Comparison of ENCODE assay signal across 1 cellular context in the genomic region with DNA sequence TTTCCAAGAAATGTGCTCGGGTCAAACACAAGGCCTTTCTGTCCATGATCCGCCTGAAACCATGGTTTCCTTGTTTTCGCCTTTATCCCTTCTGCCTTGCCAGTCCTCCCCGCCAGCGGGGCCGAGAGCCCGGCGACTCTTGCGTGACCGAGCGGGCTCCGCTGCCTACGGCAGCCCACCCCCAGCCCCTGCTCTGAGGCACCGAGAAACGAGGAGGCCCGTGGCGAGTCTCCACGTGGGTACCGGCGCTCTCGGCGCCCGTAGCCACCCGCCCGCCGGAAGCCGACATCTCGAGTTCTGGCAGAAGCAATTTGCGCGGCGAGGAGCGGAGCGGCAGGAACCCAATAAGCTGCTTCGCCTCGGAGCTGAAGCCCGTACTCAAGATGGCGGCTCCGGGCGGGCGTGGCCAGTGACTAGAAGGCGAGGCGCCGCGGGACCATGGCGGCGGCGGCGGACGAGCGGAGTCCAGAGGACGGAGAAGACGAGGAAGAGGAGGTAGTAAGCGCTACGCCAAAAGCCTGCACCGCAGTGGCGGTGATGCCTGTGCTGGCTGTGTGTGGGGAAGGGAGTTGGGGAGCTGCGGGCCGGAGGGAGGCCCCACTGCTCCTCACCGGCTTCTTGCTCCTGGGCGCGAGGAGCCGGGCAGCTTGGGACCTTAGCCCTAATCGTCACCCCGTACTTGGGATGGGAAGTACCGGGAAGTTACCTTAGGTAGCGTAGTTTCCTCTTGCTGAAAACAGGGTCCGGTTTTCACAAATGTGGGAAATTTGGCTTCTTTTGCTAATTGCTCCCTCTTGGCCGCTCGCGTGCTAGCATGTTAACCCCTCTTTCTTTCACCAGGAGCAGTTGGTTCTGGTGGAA.
A peak's percentile ranks its signal among the peaks of the same experiment; 100 is the strongest.
TF ChIP-seq lines count a peak whose summit lies in the region.

A gene with protein sequence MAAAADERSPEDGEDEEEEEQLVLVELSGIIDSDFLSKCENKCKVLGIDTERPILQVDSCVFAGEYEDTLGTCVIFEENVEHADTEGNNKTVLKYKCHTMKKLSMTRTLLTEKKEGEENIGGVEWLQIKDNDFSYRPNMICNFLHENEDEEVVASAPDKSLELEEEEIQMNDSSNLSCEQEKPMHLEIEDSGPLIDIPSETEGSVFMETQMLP (plus strand): TSS at position 375 of the 861 bp plus-strand sequence. CDS start 64 bp downstream, at position 439.

TF ChIP-seq in HepG2, 621 proteins besides CTCF, POLR2A, EP300 and RAD21 (continued from another document and continues in another):
- TF ChIP-seq SNAI1 (CRISPR knock-in tag; IDR thresholded peaks at IDR 0.05; ENCODE audit: borderline replicate concordance) (peak; percentile 85), ZBTB7B (CRISPR knock-in tag; IDR thresholded peaks at IDR 0.05) (peak; percentile 78), CAMTA2 (CRISPR knock-in tag; IDR thresholded peaks at IDR 0.05; ENCODE audit: borderline replicate concordance) (no peak), ZNF20 (CRISPR knock-in tag; IDR thresholded peaks at IDR 0.05) (0 out of 2 replicates have a peak, but pooled peaks have one; percentile 8), ZNF652 (CRISPR knock-in tag; IDR thresholded peaks at IDR 0.05; ENCODE audit: borderline replicate concordance, low read depth) (no peak), ZKSCAN1 (IDR thresholded peaks at IDR 0.05; ENCODE audit: low read length) (no peak), HNRNPLL (IDR thresholded peaks at IDR 0.05; ENCODE audit: low read depth, low read length, poor library complexity, severe bottlenecking) (peak; percentile 90), ZSCAN20 (CRISPR knock-in tag; IDR thresholded peaks at IDR 0.05; ENCODE audit: borderline replicate concordance) (peak; percentile 37; the same call in 1 of the 2 replicates), HNF4G (IDR thresholded peaks at IDR 0.05; ENCODE audit: borderline replicate concordance, low read depth, low read length) (no peak), HNF4G (CRISPR knock-in tag; IDR thresholded peaks at IDR 0.05; ENCODE audit: borderline replicate concordance, low read depth) (no peak), EED (CRISPR knock-in tag; IDR thresholded peaks at IDR 0.05) (peak; percentile 93), RBFOX2 (IDR thresholded peaks at IDR 0.05; ENCODE audit: low read depth, low read length) (peak; percentile 99), TEAD3 (CRISPR knock-in tag; optimal IDR thresholded peaks at IDR 0.05; ENCODE audit: borderline replicate concordance) (peak; percentile 68), SRF (IDR thresholded peaks at IDR 0.05; ENCODE audit: low read depth, low read length) (peak; percentile 8; the same call in 1 of the 2 replicates), ZNF75D (CRISPR knock-in tag; IDR thresholded peaks at IDR 0.05; ENCODE audit: borderline replicate concordance) (no peak), ELF3 (CRISPR knock-in tag; IDR thresholded peaks at IDR 0.05) (peak; percentile 68; the same call in 1 of the 2 replicates), GTF3A (CRISPR knock-in tag; conservative IDR thresholded peaks at IDR 0.05) (peak; percentile 64; the same call in 1 of the 2 replicates), PLRG1 (conservative IDR thresholded peaks at IDR 0.05) (no peak), CEBPB (IDR thresholded peaks at IDR 0.05; ENCODE audit: borderline replicate concordance, low read depth, low read length) (no peak), SAP130 (CRISPR knock-in tag; IDR thresholded peaks at IDR 0.05; ENCODE audit: low read depth) (peak; percentile 84), ZNF616 (CRISPR knock-in tag; IDR thresholded peaks at IDR 0.05; ENCODE audit: low read depth) (peak; percentile 91), GFI1 (CRISPR knock-in tag; IDR thresholded peaks at IDR 0.05; ENCODE audit: borderline replicate concordance) (0 out of 2 replicates have a peak, but pooled peaks have one; percentile 40), NR3C1 (CRISPR knock-in tag; IDR thresholded peaks at IDR 0.05) (no peak), ZNF432 (CRISPR knock-in tag; IDR thresholded peaks at IDR 0.05; ENCODE audit: borderline replicate concordance) (peak; percentile 67; the same call in 1 of the 2 replicates), ZNF773 (CRISPR knock-in tag; IDR thresholded peaks at IDR 0.05; ENCODE audit: borderline replicate concordance) (peak; percentile 35; the same call in 1 of the 2 replicates), FOXK2 (IDR thresholded peaks at IDR 0.05) (no peak)
- TF ChIP-seq, protein P1, sequence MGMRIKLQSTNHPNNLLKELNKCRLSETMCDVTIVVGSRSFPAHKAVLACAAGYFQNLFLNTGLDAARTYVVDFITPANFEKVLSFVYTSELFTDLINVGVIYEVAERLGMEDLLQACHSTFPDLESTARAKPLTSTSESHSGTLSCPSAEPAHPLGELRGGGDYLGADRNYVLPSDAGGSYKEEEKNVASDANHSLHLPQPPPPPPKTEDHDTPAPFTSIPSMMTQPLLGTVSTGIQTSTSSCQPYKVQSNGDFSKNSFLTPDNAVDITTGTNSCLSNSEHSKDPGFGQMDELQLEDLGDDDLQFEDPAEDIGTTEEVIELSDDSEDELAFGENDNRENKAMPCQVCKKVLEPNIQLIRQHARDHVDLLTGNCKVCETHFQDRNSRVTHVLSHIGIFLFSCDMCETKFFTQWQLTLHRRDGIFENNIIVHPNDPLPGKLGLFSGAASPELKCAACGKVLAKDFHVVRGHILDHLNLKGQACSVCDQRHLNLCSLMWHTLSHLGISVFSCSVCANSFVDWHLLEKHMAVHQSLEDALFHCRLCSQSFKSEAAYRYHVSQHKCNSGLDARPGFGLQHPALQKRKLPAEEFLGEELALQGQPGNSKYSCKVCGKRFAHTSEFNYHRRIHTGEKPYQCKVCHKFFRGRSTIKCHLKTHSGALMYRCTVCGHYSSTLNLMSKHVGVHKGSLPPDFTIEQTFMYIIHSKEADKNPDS (CRISPR knock-in tag; IDR thresholded peaks at IDR 0.05) = peak; percentile 72; the same call in 1 of the 2 replicates
- TF ChIP-seq, protein P2, sequence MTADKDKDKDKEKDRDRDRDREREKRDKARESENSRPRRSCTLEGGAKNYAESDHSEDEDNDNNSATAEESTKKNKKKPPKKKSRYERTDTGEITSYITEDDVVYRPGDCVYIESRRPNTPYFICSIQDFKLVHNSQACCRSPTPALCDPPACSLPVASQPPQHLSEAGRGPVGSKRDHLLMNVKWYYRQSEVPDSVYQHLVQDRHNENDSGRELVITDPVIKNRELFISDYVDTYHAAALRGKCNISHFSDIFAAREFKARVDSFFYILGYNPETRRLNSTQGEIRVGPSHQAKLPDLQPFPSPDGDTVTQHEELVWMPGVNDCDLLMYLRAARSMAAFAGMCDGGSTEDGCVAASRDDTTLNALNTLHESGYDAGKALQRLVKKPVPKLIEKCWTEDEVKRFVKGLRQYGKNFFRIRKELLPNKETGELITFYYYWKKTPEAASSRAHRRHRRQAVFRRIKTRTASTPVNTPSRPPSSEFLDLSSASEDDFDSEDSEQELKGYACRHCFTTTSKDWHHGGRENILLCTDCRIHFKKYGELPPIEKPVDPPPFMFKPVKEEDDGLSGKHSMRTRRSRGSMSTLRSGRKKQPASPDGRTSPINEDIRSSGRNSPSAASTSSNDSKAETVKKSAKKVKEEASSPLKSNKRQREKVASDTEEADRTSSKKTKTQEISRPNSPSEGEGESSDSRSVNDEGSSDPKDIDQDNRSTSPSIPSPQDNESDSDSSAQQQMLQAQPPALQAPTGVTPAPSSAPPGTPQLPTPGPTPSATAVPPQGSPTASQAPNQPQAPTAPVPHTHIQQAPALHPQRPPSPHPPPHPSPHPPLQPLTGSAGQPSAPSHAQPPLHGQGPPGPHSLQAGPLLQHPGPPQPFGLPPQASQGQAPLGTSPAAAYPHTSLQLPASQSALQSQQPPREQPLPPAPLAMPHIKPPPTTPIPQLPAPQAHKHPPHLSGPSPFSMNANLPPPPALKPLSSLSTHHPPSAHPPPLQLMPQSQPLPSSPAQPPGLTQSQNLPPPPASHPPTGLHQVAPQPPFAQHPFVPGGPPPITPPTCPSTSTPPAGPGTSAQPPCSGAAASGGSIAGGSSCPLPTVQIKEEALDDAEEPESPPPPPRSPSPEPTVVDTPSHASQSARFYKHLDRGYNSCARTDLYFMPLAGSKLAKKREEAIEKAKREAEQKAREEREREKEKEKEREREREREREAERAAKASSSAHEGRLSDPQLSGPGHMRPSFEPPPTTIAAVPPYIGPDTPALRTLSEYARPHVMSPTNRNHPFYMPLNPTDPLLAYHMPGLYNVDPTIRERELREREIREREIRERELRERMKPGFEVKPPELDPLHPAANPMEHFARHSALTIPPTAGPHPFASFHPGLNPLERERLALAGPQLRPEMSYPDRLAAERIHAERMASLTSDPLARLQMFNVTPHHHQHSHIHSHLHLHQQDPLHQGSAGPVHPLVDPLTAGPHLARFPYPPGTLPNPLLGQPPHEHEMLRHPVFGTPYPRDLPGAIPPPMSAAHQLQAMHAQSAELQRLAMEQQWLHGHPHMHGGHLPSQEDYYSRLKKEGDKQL (CRISPR knock-in tag; IDR thresholded peaks at IDR 0.05; ENCODE audit: low read depth) = 0 out of 2 replicates have a peak, but pooled peaks have one; percentile 43
- TF ChIP-seq, protein P3, sequence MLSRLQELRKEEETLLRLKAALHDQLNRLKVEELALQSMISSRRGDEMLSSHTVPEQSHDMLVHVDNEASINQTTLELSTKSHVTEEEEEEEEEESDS (CRISPR knock-in tag; IDR thresholded peaks at IDR 0.05; ENCODE audit: borderline replicate concordance) = 0 out of 2 replicates have a peak, but pooled peaks have one; percentile 74
- TF ChIP-seq, protein P4, sequence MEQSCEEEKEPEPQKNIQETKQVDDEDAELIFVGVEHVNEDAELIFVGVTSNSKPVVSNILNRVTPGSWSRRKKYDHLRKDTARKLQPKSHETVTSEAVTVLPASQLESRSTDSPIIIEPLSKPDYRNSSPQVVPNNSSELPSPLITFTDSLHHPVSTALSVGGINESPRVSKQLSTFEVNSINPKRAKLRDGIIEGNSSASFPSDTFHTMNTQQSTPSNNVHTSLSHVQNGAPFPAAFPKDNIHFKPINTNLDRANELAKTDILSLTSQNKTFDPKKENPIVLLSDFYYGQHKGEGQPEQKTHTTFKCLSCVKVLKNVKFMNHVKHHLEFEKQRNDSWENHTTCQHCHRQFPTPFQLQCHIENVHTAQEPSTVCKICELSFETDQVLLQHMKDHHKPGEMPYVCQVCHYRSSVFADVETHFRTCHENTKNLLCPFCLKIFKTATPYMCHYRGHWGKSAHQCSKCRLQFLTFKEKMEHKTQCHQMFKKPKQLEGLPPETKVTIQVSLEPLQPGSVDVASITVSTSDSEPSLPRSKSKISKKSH (CRISPR knock-in tag; IDR thresholded peaks at IDR 0.05; ENCODE audit: borderline replicate concordance) = peak; percentile 94
- TF ChIP-seq, protein P5, sequence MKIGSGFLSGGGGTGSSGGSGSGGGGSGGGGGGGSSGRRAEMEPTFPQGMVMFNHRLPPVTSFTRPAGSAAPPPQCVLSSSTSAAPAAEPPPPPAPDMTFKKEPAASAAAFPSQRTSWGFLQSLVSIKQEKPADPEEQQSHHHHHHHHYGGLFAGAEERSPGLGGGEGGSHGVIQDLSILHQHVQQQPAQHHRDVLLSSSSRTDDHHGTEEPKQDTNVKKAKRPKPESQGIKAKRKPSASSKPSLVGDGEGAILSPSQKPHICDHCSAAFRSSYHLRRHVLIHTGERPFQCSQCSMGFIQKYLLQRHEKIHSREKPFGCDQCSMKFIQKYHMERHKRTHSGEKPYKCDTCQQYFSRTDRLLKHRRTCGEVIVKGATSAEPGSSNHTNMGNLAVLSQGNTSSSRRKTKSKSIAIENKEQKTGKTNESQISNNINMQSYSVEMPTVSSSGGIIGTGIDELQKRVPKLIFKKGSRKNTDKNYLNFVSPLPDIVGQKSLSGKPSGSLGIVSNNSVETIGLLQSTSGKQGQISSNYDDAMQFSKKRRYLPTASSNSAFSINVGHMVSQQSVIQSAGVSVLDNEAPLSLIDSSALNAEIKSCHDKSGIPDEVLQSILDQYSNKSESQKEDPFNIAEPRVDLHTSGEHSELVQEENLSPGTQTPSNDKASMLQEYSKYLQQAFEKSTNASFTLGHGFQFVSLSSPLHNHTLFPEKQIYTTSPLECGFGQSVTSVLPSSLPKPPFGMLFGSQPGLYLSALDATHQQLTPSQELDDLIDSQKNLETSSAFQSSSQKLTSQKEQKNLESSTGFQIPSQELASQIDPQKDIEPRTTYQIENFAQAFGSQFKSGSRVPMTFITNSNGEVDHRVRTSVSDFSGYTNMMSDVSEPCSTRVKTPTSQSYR (CRISPR knock-in tag; IDR thresholded peaks at IDR 0.05; ENCODE audit: borderline replicate concordance) = no peak
- TF ChIP-seq, protein P6, sequence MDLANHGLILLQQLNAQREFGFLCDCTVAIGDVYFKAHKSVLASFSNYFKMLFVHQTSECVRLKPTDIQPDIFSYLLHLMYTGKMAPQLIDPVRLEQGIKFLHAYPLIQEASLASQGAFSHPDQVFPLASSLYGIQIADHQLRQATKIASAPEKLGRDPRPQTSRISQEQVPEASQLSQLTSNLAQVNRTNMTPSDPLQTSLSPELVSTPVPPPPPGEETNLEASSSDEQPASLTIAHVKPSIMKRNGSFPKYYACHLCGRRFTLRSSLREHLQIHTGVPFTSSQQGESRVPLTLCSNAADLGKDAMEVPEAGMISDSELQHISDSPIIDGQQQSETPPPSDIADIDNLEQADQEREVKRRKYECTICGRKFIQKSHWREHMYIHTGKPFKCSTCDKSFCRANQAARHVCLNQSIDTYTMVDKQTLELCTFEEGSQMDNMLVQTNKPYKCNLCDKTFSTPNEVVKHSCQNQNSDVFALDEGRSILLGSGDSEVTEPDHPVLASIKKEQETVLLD (CRISPR knock-in tag; IDR thresholded peaks at IDR 0.05; ENCODE audit: low read depth) = peak; percentile 86
- TF ChIP-seq, protein P7, sequence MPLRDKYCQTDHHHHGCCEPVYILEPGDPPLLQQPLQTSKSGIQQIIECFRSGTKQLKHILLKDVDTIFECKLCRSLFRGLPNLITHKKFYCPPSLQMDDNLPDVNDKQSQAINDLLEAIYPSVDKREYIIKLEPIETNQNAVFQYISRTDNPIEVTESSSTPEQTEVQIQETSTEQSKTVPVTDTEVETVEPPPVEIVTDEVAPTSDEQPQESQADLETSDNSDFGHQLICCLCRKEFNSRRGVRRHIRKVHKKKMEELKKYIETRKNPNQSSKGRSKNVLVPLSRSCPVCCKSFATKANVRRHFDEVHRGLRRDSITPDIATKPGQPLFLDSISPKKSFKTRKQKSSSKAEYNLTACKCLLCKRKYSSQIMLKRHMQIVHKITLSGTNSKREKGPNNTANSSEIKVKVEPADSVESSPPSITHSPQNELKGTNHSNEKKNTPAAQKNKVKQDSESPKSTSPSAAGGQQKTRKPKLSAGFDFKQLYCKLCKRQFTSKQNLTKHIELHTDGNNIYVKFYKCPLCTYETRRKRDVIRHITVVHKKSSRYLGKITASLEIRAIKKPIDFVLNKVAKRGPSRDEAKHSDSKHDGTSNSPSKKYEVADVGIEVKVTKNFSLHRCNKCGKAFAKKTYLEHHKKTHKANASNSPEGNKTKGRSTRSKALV (CRISPR knock-in tag; IDR thresholded peaks at IDR 0.05) = peak; percentile 22; the same call in 1 of the 2 replicates
- TF ChIP-seq, protein P8, sequence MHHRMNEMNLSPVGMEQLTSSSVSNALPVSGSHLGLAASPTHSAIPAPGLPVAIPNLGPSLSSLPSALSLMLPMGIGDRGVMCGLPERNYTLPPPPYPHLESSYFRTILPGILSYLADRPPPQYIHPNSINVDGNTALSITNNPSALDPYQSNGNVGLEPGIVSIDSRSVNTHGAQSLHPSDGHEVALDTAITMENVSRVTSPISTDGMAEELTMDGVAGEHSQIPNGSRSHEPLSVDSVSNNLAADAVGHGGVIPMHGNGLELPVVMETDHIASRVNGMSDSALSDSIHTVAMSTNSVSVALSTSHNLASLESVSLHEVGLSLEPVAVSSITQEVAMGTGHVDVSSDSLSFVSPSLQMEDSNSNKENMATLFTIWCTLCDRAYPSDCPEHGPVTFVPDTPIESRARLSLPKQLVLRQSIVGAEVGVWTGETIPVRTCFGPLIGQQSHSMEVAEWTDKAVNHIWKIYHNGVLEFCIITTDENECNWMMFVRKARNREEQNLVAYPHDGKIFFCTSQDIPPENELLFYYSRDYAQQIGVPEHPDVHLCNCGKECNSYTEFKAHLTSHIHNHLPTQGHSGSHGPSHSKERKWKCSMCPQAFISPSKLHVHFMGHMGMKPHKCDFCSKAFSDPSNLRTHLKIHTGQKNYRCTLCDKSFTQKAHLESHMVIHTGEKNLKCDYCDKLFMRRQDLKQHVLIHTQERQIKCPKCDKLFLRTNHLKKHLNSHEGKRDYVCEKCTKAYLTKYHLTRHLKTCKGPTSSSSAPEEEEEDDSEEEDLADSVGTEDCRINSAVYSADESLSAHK (CRISPR knock-in tag; IDR thresholded peaks at IDR 0.05; ENCODE audit: borderline replicate concordance) = 0 out of 2 replicates have a peak, but pooled peaks have one; percentile 23
